Comparison of ENCODE assay signal across 13 cellular contexts in genomic region chr1:24899581-24900485, GRCh38. TPM values are rescaled to one million over a fixed set of nuclear protein-coding genes. Genes with fewer than 3 reads are reported as not detected.
DNase-seq lines count a peak whose midpoint lies in the region; ATAC-seq and TF ChIP-seq lines count a peak whose summit lies in the region.
"Had no signal": no experiment of that assay in that cellular context is flagged by ENCODE, and none has a peak within 500 bp of the region (broad histone marks: within the 10 kb centered on the region; RNA-seq: fewer than 3 reads in every experiment).

No MANE protein-coding gene starts in this region.

- no peak overlapping the region for H3K27ac ChIP-seq in CD4-positive, CD25-positive, alpha-beta regulatory T cell (ENCODE audit: insufficient read depth, low read length, poor library complexity, severe bottlenecking)

- no peaks in the 10 kb centered on the region for H3K27me3 ChIP-seq in CD4-positive, CD25-positive, alpha-beta regulatory T cell (ENCODE audit: control insufficient read depth, insufficient read depth, low read length)

- peaks cover 33% of the 10 kb centered on the region for H3K36me3 ChIP-seq in CD4-positive, CD25-positive, alpha-beta regulatory T cell (ENCODE audit: control insufficient read depth, insufficient read depth, low read length)

- peaks cover 4% of the 10 kb centered on the region for H3K27me3 Mint-ChIP-seq in CD4-positive, CD25-positive, alpha-beta regulatory T cell
- no peaks in the 10 kb centered on the region for H3K27me3 Mint-ChIP-seq in memory B cell

- no peaks in the 10 kb centered on the region for H3K9me3 ChIP-seq in CD4-positive, CD25-positive, alpha-beta regulatory T cell (ENCODE audit: control insufficient read depth in 2 of 2, low read length in 2 of 2)

- peaks cover 9% of the 10 kb centered on the region for H3K4me1 ChIP-seq in CD4-positive, CD25-positive, alpha-beta regulatory T cell (ENCODE audit: control insufficient read depth, insufficient read depth, low read length, poor library complexity, severe bottlenecking)

- DNase-seq in CD4-positive, CD25-positive, alpha-beta regulatory T cell: no peak
- DNase-seq in GM13976 (ENCODE audit: low spot score): peak; percentile 56
- peak; percentile 43 to 46 for DNase-seq in activated T-cell treated with anti-CD3 and anti-CD28 coated beads, Interleukin-2, amount 50 U/mL, for 48 hours
- no peak for DNase-seq in memory B cell (ENCODE audit: low spot score in 2 of 2)
- DNase-seq in NCI-H1417 treated with DMSO at 0.1 percent for 48 hours (lab: John Stamatoyannopoulos, UW): no peak
- no peak for DNase-seq in GF-D8 (lab: John Stamatoyannopoulos, UW)
- DNase-seq: central memory CD4-positive, alpha-beta T cell; mesendoderm; NCI-H2029 treated with DMSO at 0.1 percent for 48 hours had no signal

- peaks cover 0 to 36% (median 20%) of the 10 kb centered on the region in 4 donors for H3K4me1 Mint-ChIP-seq in CD4-positive, CD25-positive, alpha-beta regulatory T cell
- peaks cover 28% of the 10 kb centered on the region for H3K4me1 Mint-ChIP-seq in memory B cell

- TF ChIP-seq CTCF in GM13976 (IDR thresholded peaks at IDR 0.05; ENCODE audit: borderline replicate concordance, control extremely low read depth, extremely low read depth, insufficient read depth, missing control alignments): no peak

- peaks cover 0 to 3% (median 0%) of the 10 kb centered on the region in 7 donors for H3K9me3 Mint-ChIP-seq in CD4-positive, CD25-positive, alpha-beta regulatory T cell
- H3K9me3 Mint-ChIP-seq in memory B cell: no peaks in the 10 kb centered on the region

- H3K27ac Mint-ChIP-seq in CD4-positive, CD25-positive, alpha-beta regulatory T cell: peak overlapping the region; percentile 5 to 88 (median 75)
- H3K27ac Mint-ChIP-seq in memory B cell: peak overlapping the region; percentile 22
- H3K27ac Mint-ChIP-seq: progenitor cell of endocrine pancreas had no signal

- H3K4me3 ChIP-seq in CD4-positive, CD25-positive, alpha-beta regulatory T cell (ENCODE audit: low read depth, low read length): no peak overlapping the region

- H3K36me3 Mint-ChIP-seq in CD4-positive, CD25-positive, alpha-beta regulatory T cell: peaks cover 16% of the 10 kb centered on the region
- peaks cover 13% of the 10 kb centered on the region for H3K36me3 Mint-ChIP-seq in memory B cell

- ATAC-seq in CD4-positive, CD25-positive, alpha-beta regulatory T cell (ENCODE audit: low read depth in 2 of 2): peak in 1 of 2 donors; percentile 4
- ATAC-seq in memory B cell (ENCODE audit: low read depth) (peak; percentile 24), HG03521 (IDR thresholded peaks at IDR 0.05; ENCODE audit: unreplicated experiment) (no peak), HG03108 (IDR thresholded peaks at IDR 0.05; ENCODE audit: unreplicated experiment) (no peak)
- ATAC-seq: esophagus mucosa had no signal

- H3K4me3 Mint-ChIP-seq in CD4-positive, CD25-positive, alpha-beta regulatory T cell: peak overlapping the region in 2 of 4 donors; percentile 11 to 29
- H3K4me3 Mint-ChIP-seq in memory B cell: no peak overlapping the region

- in situ Hi-C loops in GM13976 (cut with MboI; ENCODE audit: low sequenced_read_pairs, unreplicated experiment): no loop called here

RNA-seq across cellular contexts. Expression of gene RUNX3, which starts 30.2 kb away (rescaled TPM):
- total RNA-seq in CD4-positive, CD25-positive, alpha-beta regulatory T cell: 268 TPM
- polyA plus RNA-seq in CD4-positive, CD25-positive, alpha-beta regulatory T cell: 10 to 100 TPM; 12.0 to 23.3 (median 15.8) TPM
- total RNA-seq: progenitor cell of endocrine pancreas had no signal

Comparison
In these comparisons a context has a peak if more than half of its experiments do, and no peak if none do; other contexts are left out.
1. DNase-seq: peak in GM13976 (single experiment) and activated T-cell treated with anti-CD3 and anti-CD28 coated beads, Interleukin-2, amount 50 U/mL, for 48 hours (2 of 2); none in CD4-positive, CD25-positive, alpha-beta regulatory T cell (0 of 3), memory B cell (0 of 2), NCI-H1417 treated with DMSO at 0.1 percent for 48 hours (single experiment) and GF-D8 (single experiment).